ENCODE assay signal across 8 cellular contexts in the genomic region with DNA sequence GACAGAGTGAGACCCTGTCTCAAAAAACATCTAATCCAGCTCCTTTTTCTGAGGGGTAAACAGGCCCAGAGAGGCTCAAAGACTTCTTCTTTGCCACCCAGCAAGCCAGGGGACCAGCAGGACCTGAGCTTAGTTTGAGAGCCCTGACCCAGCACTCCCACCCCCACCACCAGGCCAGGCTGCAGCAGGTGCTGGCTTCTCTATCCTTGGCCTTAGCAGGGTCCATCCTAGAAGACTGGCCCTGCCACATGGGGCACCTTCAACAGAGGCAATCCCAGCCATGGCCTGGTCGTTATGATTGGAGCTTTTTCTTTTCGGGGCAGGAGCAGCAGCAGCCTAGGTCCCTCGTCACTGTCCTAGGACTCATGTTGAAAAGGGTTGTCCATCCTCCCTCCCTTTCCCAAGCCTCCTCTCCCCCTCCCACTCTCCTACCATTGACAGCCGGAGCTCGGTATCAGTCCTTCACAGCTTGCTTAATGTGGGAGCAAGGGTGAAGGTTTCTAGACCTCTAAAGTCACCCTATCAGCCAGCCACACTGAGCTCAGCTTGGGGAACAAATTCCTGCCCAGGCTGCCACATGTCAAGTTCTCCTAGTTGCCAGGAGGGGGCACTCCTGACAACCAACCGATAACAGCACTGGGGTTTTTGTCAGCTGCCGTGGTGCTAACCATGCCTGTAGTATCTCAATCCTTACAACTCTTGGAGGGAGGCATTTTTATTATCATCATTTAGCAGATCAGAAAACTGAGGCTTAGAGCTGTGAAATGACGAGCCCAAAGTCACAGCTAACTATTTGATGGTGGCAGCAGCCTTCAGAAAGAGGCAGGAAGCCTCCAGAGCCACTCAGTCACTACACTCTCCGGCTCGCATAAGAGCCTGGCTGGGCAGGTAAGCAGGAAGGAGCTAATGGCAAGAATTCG. TPM values are rescaled to one million over a fixed set of nuclear protein-coding genes. Genes with fewer than 3 reads are reported as not detected.
A peak's percentile ranks its signal among the peaks of the same experiment; 100 is the strongest.
DNase-seq lines count a peak whose midpoint lies in the region; ATAC-seq and TF ChIP-seq lines count a peak whose summit lies in the region.

No MANE protein-coding gene starts in this region.

- H3K36me3 ChIP-seq in brain microvascular endothelial cell (replicated peaks): peaks cover 32% of the 10 kb centered on the region

- ATAC-seq in GM18868 (IDR thresholded peaks at IDR 0.05; ENCODE audit: unreplicated experiment): peak; percentile 72
- no peak for ATAC-seq in HG03095 (IDR thresholded peaks at IDR 0.05; ENCODE audit: unreplicated experiment)

- DNase-seq in AG04450 (ENCODE audit: low read depth, low spot score) (peak; percentile 49), MV-4-11 (lab: John Stamatoyannopoulos, UW) (peak; percentile 62), T1000 (lab: John Stamatoyannopoulos, UW) (peak; percentile 26), brain microvascular endothelial cell (peak; percentile 63), iPS-NIHi7 (ENCODE audit: extremely low spot score) (peak; percentile 85)
- DNase-seq in stimulated activated CD4-positive, alpha-beta T cell treated with anti-CD3 and anti-CD28 coated beads, Interleukin-15, amount 100 ng/mL, for 1 hour (ENCODE audit: low read depth in 1 of 2, low spot score in 1 of 2): peak; percentile 27 to 29

- H3K27me3 ChIP-seq in AG04450 (ENCODE audit: control insufficient read depth, insufficient read depth, low read length): no peaks in the 10 kb centered on the region
- H3K27me3 ChIP-seq in brain microvascular endothelial cell (replicated peaks): no peaks in the 10 kb centered on the region

- TF ChIP-seq CTCF in AG04450 (IDR thresholded peaks at IDR 0.05; ENCODE audit: low read depth, low read length): peak; percentile 80
- peak; percentile 92 for TF ChIP-seq CTCF in brain microvascular endothelial cell (IDR thresholded peaks at IDR 0.05; ENCODE audit: low read depth, low read length, missing control alignments)

- H3K4me3 ChIP-seq in AG04450 (ENCODE audit: low read depth, low read length): no peak overlapping the region
- no peak overlapping the region for H3K4me3 ChIP-seq in brain microvascular endothelial cell (ENCODE audit: low read depth, low read length)

- H3K27ac ChIP-seq in AG04450 (ENCODE audit: low read depth, low read length): no peak overlapping the region
- no peak overlapping the region for H3K27ac ChIP-seq in brain microvascular endothelial cell

- CTCF ChIA-PET in AG04450 (lab: Charles Lee): interaction anchor here (0.6 to 6.5 kb wide), 39 partner anchors 10 to 484 kb away, joined by 3 to 47 read pairs (median 4); a partner anchor contains a TSS

- in situ Hi-C loops in brain microvascular endothelial cell (cut with HindIII; ENCODE audit: low pct_ligation_motif_present, low sequenced_read_pairs): no loop called here

- POLR2A ChIA-PET in AG04450 (lab: Yijun Ruan, JAX): interaction anchor here (1.1 to 1.8 kb wide), 4 partner anchors 9 to 35 kb away, joined by 3 to 6 read pairs (median 4); no protein-coding TSS in a partner anchor

- H3K9me3 ChIP-seq in AG04450 (ENCODE audit: control insufficient read depth, insufficient read depth, low read length): no peaks in the 10 kb centered on the region; the same call in 1 of the 2 replicates

RNA-seq across cellular contexts. Expression of a gene that starts 11.2 kb away (rescaled TPM):
- polyA plus RNA-seq in AG04450 (2011; rRNA removed): 106 and 116 TPM in 2 replicates
- 46.9 and 47.1 TPM in 2 replicates for polyA minus RNA-seq in AG04450 (2011; rRNA and poly(A)+ RNA removed)

RNA-seq across cellular contexts. Expression of a gene that starts 11.2 kb away (rescaled TPM):
- polyA plus RNA-seq in AG04450 (2011; rRNA removed): 2.2 and 2.5 TPM in 2 replicates
- polyA minus RNA-seq in AG04450 (2011; rRNA and poly(A)+ RNA removed): 2.4 and 3.6 TPM in 2 replicates

RNA-seq across cellular contexts. Expression of a gene that starts 15.9 kb away (rescaled TPM):
- 13.5 and 19.0 TPM in 2 replicates for polyA plus RNA-seq in AG04450 (2011; rRNA removed)
- polyA minus RNA-seq in AG04450 (2011; rRNA and poly(A)+ RNA removed): 26.9 and 36.9 TPM in 2 replicates

RNA-seq across cellular contexts. Expression of a gene that starts 35.5 kb away (rescaled TPM):
- 143 and 145 TPM in 2 replicates for polyA plus RNA-seq in AG04450 (2011; rRNA removed)
- polyA minus RNA-seq in AG04450 (2011; rRNA and poly(A)+ RNA removed): 132 and 146 TPM in 2 replicates

Comparison
In these comparisons a context has a peak if more than half of its experiments do, and no peak if none do; other contexts are left out.
1. DNase-seq: peak in every context shown above with its lines; median percentile 85 in iPS-NIHi7; 63 in brain microvascular endothelial cell; 62 in MV-4-11; 49 in AG04450; 28 in stimulated activated CD4-positive, alpha-beta T cell treated with anti-CD3 and anti-CD28 coated beads, Interleukin-15, amount 100 ng/mL, for 1 hour; 26 in T1000.